1 cellular context compared by ENCODE assay signal in genomic region chr17:30600830-30601494, GRCh38.
A peak's percentile ranks its signal among the peaks of the same experiment; 100 is the strongest.
TF ChIP-seq lines count a peak whose summit lies in the region.

No MANE protein-coding gene starts in this region.

TF ChIP-seq in HEK293, 187 proteins besides CTCF, POLR2A, EP300 and RAD21 (continued from another document and continues in another):
- no peak for TF ChIP-seq ZNF18 (tag by site-specific recombination; IDR thresholded peaks at IDR 0.05)
- TF ChIP-seq ZNF335 (tag by site-specific recombination; conservative IDR thresholded peaks at IDR 0.05): 0 out of 2 replicates have a peak, but pooled peaks have one; percentile 27
- no peak for TF ChIP-seq ZNF292 (tag by site-specific recombination; IDR thresholded peaks at IDR 0.05; ENCODE audit: borderline replicate concordance, low read depth)
- TF ChIP-seq ZBTB6 (tag by site-specific recombination; IDR thresholded peaks at IDR 0.05): no peak
- 0 out of 2 replicates have a peak, but pooled peaks have one; percentile 5 for TF ChIP-seq PBX3 (CRISPR knock-in tag; IDR thresholded peaks at IDR 0.05)
- TF ChIP-seq ZNF37A (tag by site-specific recombination; IDR thresholded peaks at IDR 0.05): no peak
- no peak for TF ChIP-seq ZSCAN16 (tag by site-specific recombination; IDR thresholded peaks at IDR 0.05)
- TF ChIP-seq ZNF654 (tag by site-specific recombination; IDR thresholded peaks at IDR 0.05; ENCODE audit: low read depth): no peak
- TF ChIP-seq KLF1 (tag by site-specific recombination; IDR thresholded peaks at IDR 0.05): no peak
- no peak for TF ChIP-seq ZNF133 (tag by site-specific recombination; IDR thresholded peaks at IDR 0.05)
- TF ChIP-seq ZNF174 (tag by site-specific recombination; IDR thresholded peaks at IDR 0.05): no peak
- no peak for TF ChIP-seq KLF10 (tag by site-specific recombination; IDR thresholded peaks at IDR 0.05)
- TF ChIP-seq SCRT2 (tag by site-specific recombination; IDR thresholded peaks at IDR 0.05): peak; percentile 95
- TF ChIP-seq HOXD13 (CRISPR knock-in tag; IDR thresholded peaks at IDR 0.05; ENCODE audit: borderline replicate concordance): no peak
- no peak for TF ChIP-seq ZBTB10 (tag by site-specific recombination; IDR thresholded peaks at IDR 0.05)
- TF ChIP-seq RBAK (tag by site-specific recombination; IDR thresholded peaks at IDR 0.05): no peak
- peak; percentile 62 for TF ChIP-seq ZBTB8A (tag by site-specific recombination; IDR thresholded peaks at IDR 0.05)
- no peak for TF ChIP-seq ZNF514 (tag by site-specific recombination; IDR thresholded peaks at IDR 0.05)
- TF ChIP-seq ZNF138 (tag by site-specific recombination; IDR thresholded peaks at IDR 0.05; ENCODE audit: borderline replicate concordance): no peak
- TF ChIP-seq PRDM10 (tag by site-specific recombination; IDR thresholded peaks at IDR 0.05): 0 out of 2 replicates have a peak, but pooled peaks have one; percentile 15
- TF ChIP-seq MYNN (tag by site-specific recombination; IDR thresholded peaks at IDR 0.05; ENCODE audit: borderline replicate concordance): no peak
- TF ChIP-seq ZNF785 (tag by site-specific recombination; IDR thresholded peaks at IDR 0.05): no peak
- TF ChIP-seq ZNF76 (tag by site-specific recombination; IDR thresholded peaks at IDR 0.05; ENCODE audit: borderline replicate concordance, low read depth): no peak
- TF ChIP-seq ZFP37 (tag by site-specific recombination; IDR thresholded peaks at IDR 0.05): no peak
- no peak for TF ChIP-seq HOXA7 (CRISPR knock-in tag; IDR thresholded peaks at IDR 0.05; ENCODE audit: borderline replicate concordance)
- TF ChIP-seq ZNF26 (tag by site-specific recombination; IDR thresholded peaks at IDR 0.05): no peak
- TF ChIP-seq ZNF561 (tag by site-specific recombination; IDR thresholded peaks at IDR 0.05; ENCODE audit: borderline replicate concordance): no peak
- TF ChIP-seq SP2 (tag by site-specific recombination; IDR thresholded peaks at IDR 0.05): no peak
- TF ChIP-seq ZBTB17 (tag by site-specific recombination; IDR thresholded peaks at IDR 0.05): no peak
- TF ChIP-seq ZNF664 (tag by site-specific recombination; IDR thresholded peaks at IDR 0.05): no peak
- TF ChIP-seq GLIS1 (tag by site-specific recombination; IDR thresholded peaks at IDR 0.05): no peak; the same call in 1 of the 2 replicates
- TF ChIP-seq ZSCAN30 (tag by site-specific recombination; IDR thresholded peaks at IDR 0.05): no peak
- TF ChIP-seq ZBTB20 (tag by site-specific recombination; IDR thresholded peaks at IDR 0.05): peak; percentile 88
- TF ChIP-seq ZNF211 (tag by site-specific recombination; IDR thresholded peaks at IDR 0.05; ENCODE audit: low read depth): no peak
- TF ChIP-seq BCL11B (tag by site-specific recombination; IDR thresholded peaks at IDR 0.05; ENCODE audit: low read depth): no peak
- no peak for TF ChIP-seq ZNF354C (tag by site-specific recombination; IDR thresholded peaks at IDR 0.05; ENCODE audit: borderline replicate concordance, low read depth)
- TF ChIP-seq ZFHX2 (tag by site-specific recombination; conservative IDR thresholded peaks at IDR 0.05): no peak
- TF ChIP-seq ZBTB44 (tag by site-specific recombination; IDR thresholded peaks at IDR 0.05): no peak
- no peak for TF ChIP-seq ZNF221 (tag by site-specific recombination; IDR thresholded peaks at IDR 0.05; ENCODE audit: borderline replicate concordance)
- TF ChIP-seq ZNF791 (tag by site-specific recombination; IDR thresholded peaks at IDR 0.05): no peak
- TF ChIP-seq ZNF23 (tag by site-specific recombination; IDR thresholded peaks at IDR 0.05; ENCODE audit: borderline replicate concordance): no peak
- TF ChIP-seq YY2 (tag by site-specific recombination; IDR thresholded peaks at IDR 0.05): no peak
- no peak for TF ChIP-seq ELK4 (IDR thresholded peaks at IDR 0.05; ENCODE audit: borderline replicate concordance, low read depth, low read length)
- TF ChIP-seq ZNF302 (tag by site-specific recombination; IDR thresholded peaks at IDR 0.05; ENCODE audit: low read depth): no peak
- no peak for TF ChIP-seq ATF2 (tag by site-specific recombination; IDR thresholded peaks at IDR 0.05; ENCODE audit: low read depth)
- no peak for TF ChIP-seq SP3 (tag by site-specific recombination; IDR thresholded peaks at IDR 0.05)
- no peak for TF ChIP-seq ZSCAN18 (tag by site-specific recombination; IDR thresholded peaks at IDR 0.05)
- no peak for TF ChIP-seq ZNF121 (tag by site-specific recombination; IDR thresholded peaks at IDR 0.05)
- TF ChIP-seq ZNF10 (tag by site-specific recombination; IDR thresholded peaks at IDR 0.05): no peak
- 0 out of 2 replicates have a peak, but pooled peaks have one; percentile 9 for TF ChIP-seq SP7 (tag by site-specific recombination; IDR thresholded peaks at IDR 0.05)
- no peak for TF ChIP-seq ZNF366 (tag by site-specific recombination; conservative IDR thresholded peaks at IDR 0.05)
